In the genomic region with DNA sequence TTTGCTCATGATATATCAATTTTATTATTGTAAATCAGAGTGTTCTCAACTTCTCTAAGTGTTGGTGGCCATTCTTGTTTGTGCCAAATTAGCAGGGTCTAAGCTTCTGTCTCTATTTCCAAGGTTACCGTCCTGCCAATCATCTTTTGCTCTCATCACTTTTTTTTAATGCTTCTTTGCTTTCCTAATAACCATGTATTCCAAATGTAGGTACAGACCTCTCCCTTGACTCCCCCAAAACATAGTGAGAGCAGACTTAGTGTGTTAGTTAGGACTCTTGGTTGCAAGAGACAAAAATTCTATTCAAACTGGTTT, we compare ENCODE assay signal across 2 cellular contexts.
TF ChIP-seq lines count a peak whose summit lies in the region.

No MANE protein-coding gene starts in this region.

TF ChIP-seq in HCT116, 20 proteins besides CTCF, POLR2A, EP300 and RAD21:
- TF ChIP-seq, protein P1, sequence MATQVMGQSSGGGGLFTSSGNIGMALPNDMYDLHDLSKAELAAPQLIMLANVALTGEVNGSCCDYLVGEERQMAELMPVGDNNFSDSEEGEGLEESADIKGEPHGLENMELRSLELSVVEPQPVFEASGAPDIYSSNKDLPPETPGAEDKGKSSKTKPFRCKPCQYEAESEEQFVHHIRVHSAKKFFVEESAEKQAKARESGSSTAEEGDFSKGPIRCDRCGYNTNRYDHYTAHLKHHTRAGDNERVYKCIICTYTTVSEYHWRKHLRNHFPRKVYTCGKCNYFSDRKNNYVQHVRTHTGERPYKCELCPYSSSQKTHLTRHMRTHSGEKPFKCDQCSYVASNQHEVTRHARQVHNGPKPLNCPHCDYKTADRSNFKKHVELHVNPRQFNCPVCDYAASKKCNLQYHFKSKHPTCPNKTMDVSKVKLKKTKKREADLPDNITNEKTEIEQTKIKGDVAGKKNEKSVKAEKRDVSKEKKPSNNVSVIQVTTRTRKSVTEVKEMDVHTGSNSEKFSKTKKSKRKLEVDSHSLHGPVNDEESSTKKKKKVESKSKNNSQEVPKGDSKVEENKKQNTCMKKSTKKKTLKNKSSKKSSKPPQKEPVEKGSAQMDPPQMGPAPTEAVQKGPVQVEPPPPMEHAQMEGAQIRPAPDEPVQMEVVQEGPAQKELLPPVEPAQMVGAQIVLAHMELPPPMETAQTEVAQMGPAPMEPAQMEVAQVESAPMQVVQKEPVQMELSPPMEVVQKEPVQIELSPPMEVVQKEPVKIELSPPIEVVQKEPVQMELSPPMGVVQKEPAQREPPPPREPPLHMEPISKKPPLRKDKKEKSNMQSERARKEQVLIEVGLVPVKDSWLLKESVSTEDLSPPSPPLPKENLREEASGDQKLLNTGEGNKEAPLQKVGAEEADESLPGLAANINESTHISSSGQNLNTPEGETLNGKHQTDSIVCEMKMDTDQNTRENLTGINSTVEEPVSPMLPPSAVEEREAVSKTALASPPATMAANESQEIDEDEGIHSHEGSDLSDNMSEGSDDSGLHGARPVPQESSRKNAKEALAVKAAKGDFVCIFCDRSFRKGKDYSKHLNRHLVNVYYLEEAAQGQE (IDR thresholded peaks at IDR 0.05; ENCODE audit: low read depth): no peak
- 0 out of 2 replicates have a peak, but pooled peaks have one; percentile 1 for TF ChIP-seq SIN3A (IDR thresholded peaks at IDR 0.05; ENCODE audit: low read depth)

TF ChIP-seq in GM12878, 131 proteins besides CTCF, POLR2A, EP300 and RAD21:
- TF ChIP-seq ESRRA (IDR thresholded peaks at IDR 0.05; ENCODE audit: low read length) (no peak), CHD1 (IDR thresholded peaks at IDR 0.05; ENCODE audit: low read depth, low read length) (no peak), TCF7 (IDR thresholded peaks at IDR 0.05; ENCODE audit: borderline replicate concordance) (no peak)
- TF ChIP-seq, protein P2, sequence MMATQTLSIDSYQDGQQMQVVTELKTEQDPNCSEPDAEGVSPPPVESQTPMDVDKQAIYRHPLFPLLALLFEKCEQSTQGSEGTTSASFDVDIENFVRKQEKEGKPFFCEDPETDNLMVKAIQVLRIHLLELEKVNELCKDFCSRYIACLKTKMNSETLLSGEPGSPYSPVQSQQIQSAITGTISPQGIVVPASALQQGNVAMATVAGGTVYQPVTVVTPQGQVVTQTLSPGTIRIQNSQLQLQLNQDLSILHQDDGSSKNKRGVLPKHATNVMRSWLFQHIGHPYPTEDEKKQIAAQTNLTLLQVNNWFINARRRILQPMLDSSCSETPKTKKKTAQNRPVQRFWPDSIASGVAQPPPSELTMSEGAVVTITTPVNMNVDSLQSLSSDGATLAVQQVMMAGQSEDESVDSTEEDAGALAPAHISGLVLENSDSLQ (IDR thresholded peaks at IDR 0.05): peak; percentile 88
- TF ChIP-seq, protein P3, sequence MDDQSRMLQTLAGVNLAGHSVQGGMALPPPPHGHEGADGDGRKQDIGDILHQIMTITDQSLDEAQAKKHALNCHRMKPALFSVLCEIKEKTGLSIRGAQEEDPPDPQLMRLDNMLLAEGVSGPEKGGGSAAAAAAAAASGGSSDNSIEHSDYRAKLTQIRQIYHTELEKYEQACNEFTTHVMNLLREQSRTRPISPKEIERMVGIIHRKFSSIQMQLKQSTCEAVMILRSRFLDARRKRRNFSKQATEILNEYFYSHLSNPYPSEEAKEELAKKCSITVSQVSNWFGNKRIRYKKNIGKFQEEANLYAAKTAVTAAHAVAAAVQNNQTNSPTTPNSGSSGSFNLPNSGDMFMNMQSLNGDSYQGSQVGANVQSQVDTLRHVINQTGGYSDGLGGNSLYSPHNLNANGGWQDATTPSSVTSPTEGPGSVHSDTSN (IDR thresholded peaks at IDR 0.05; ENCODE audit: insufficient replicate concordance, low read depth, low read length): peak; percentile 15
